In genomic region chr2:128686498-128686861, GRCh38 we compare ENCODE assay signal across 12 cellular contexts.
DNase-seq lines count a peak whose midpoint lies in the region; ATAC-seq and TF ChIP-seq lines count a peak whose summit lies in the region.
"Had no signal": no experiment of that assay in that cellular context is flagged by ENCODE, and none has a peak within 500 bp of the region (broad histone marks: within the 10 kb centered on the region; RNA-seq: fewer than 3 reads in every experiment).

No MANE protein-coding gene starts in this region.

- H3K9ac ChIP-seq in BLaER1 (peak overlapping the region; percentile 63; the same call in 1 of the 2 replicates), OCI-LY3 (ENCODE audit: low read length) (no peak overlapping the region)

- H3K36me3 Mint-ChIP-seq in CD8-positive, alpha-beta memory T cell, result no peaks in the 10 kb centered on the region

- peak overlapping the region; percentile 29; the same call in 1 of the 2 replicates for H3K4me3 ChIP-seq in BLaER1
- H3K4me3 ChIP-seq in OCI-LY3 (ENCODE audit: low read length), result no peak overlapping the region
- no peak overlapping the region for H3K4me3 ChIP-seq in CD8-positive, alpha-beta memory T cell (ENCODE audit: low read length)

- TF ChIP-seq CTCF in OCI-LY3 (IDR thresholded peaks at IDR 0.05; ENCODE audit: low read depth, low read length), result no peak

- no peaks in the 10 kb centered on the region for H3K9me3 Mint-ChIP-seq in CD8-positive, alpha-beta memory T cell
- H3K9me3 Mint-ChIP-seq: activated T-cell treated with anti-CD3 and anti-CD28 coated beads, Interleukin-2, amount 50 U/mL, for 4 hours had no signal

- ATAC-seq in GM19043 (IDR thresholded peaks at IDR 0.05; ENCODE audit: low read depth, unreplicated experiment) (peak; percentile 80), HG03139 (IDR thresholded peaks at IDR 0.05; ENCODE audit: unreplicated experiment) (peak; percentile 72), HG02759 (IDR thresholded peaks at IDR 0.05; ENCODE audit: unreplicated experiment) (no peak)
- ATAC-seq: activated T-cell treated with anti-CD3 and anti-CD28 coated beads, Interleukin-2, amount 50 U/mL, for 4 hours; Panc1 had no signal

- POLR2A ChIA-PET in CD8-positive, alpha-beta memory T cell (lab: Charles Lee), result no interaction called here

- H3K4me2 ChIP-seq in BLaER1, result peak overlapping the region; percentile 94
- H3K4me2 ChIP-seq in OCI-LY3 (ENCODE audit: low read length), result peak overlapping the region; percentile 26

- H3K4me1 Mint-ChIP-seq in CD8-positive, alpha-beta memory T cell, result peaks cover 3 to 14% (median 5%) of the 10 kb centered on the region in 3 donors

- no peak for DNase-seq in CD8-positive, alpha-beta memory T cell
- DNase-seq in RKO (ENCODE audit: low spot score) (no peak), DMS53 (lab: John Stamatoyannopoulos, UW) (no peak)
- DNase-seq: activated T-cell treated with anti-CD3 and anti-CD28 coated beads, Interleukin-2, amount 50 U/mL, for 4 hours; C1 segment of cervical spinal cord had no signal

- H3K4me1 ChIP-seq in BLaER1 (peaks cover 92% of the 10 kb centered on the region), OCI-LY3 (ENCODE audit: low read length) (peaks cover 5% of the 10 kb centered on the region)
- H3K4me1 ChIP-seq in CD8-positive, alpha-beta memory T cell (ENCODE audit: insufficient read depth, low read length), result no peaks in the 10 kb centered on the region

- no peaks in the 10 kb centered on the region for H3K27me3 ChIP-seq in BLaER1
- H3K27me3 ChIP-seq in OCI-LY3 (ENCODE audit: low read depth, low read length), result no peaks in the 10 kb centered on the region
- H3K27me3 ChIP-seq in CD8-positive, alpha-beta memory T cell (ENCODE audit: insufficient read depth, low read length, poor library complexity, severe bottlenecking), result no peaks in the 10 kb centered on the region

- H3K27me3 Mint-ChIP-seq in CD8-positive, alpha-beta memory T cell, result peaks cover 4 to 18% of the 10 kb centered on the region in 2 donors

- CTCF ChIA-PET in CD8-positive, alpha-beta memory T cell (lab: Charles Lee), result no interaction called here

- no peaks in the 10 kb centered on the region for H3K36me3 ChIP-seq in BLaER1
- H3K36me3 ChIP-seq in OCI-LY3 (replicated peaks; ENCODE audit: low read depth, low read length), result no peaks in the 10 kb centered on the region
- H3K36me3 ChIP-seq in CD8-positive, alpha-beta memory T cell (ENCODE audit: insufficient read depth, low read length), result no peaks in the 10 kb centered on the region

- no peak overlapping the region for H3K27ac Mint-ChIP-seq in CD8-positive, alpha-beta memory T cell

- no peak overlapping the region for H3K4me3 Mint-ChIP-seq in CD8-positive, alpha-beta memory T cell
- H3K4me3 Mint-ChIP-seq: activated T-cell treated with anti-CD3 and anti-CD28 coated beads, Interleukin-2, amount 50 U/mL, for 4 hours had no signal

- no peaks in the 10 kb centered on the region for H4K20me1 ChIP-seq in BLaER1
- no peaks in the 10 kb centered on the region for H4K20me1 ChIP-seq in OCI-LY3 (ENCODE audit: insufficient read depth, low read length)

- H3K9me3 ChIP-seq in BLaER1 (0 out of 2 replicates have a peak, but pooled peaks cover 3% of the 10 kb centered on the region), OCI-LY3 (ENCODE audit: insufficient read depth, low read length) (no peaks in the 10 kb centered on the region)
- H3K9me3 ChIP-seq in CD8-positive, alpha-beta memory T cell (ENCODE audit: low read length), result no peaks in the 10 kb centered on the region

- peak overlapping the region; percentile 84 for H3K27ac ChIP-seq in BLaER1
- no peak overlapping the region for H3K27ac ChIP-seq in OCI-LY3 (ENCODE audit: low read length)
- H3K27ac ChIP-seq in CD8-positive, alpha-beta memory T cell (ENCODE audit: low read depth, low read length), result no peak overlapping the region
- H3K27ac ChIP-seq: VCaP had no signal

- H3K79me2 ChIP-seq in OCI-LY3 (ENCODE audit: low read length), result no peaks in the 10 kb centered on the region

- no peak overlapping the region for H2AFZ ChIP-seq in OCI-LY3 (ENCODE audit: low read depth, low read length)
